ENCODE assay signal across 13 cellular contexts in the genomic region with DNA sequence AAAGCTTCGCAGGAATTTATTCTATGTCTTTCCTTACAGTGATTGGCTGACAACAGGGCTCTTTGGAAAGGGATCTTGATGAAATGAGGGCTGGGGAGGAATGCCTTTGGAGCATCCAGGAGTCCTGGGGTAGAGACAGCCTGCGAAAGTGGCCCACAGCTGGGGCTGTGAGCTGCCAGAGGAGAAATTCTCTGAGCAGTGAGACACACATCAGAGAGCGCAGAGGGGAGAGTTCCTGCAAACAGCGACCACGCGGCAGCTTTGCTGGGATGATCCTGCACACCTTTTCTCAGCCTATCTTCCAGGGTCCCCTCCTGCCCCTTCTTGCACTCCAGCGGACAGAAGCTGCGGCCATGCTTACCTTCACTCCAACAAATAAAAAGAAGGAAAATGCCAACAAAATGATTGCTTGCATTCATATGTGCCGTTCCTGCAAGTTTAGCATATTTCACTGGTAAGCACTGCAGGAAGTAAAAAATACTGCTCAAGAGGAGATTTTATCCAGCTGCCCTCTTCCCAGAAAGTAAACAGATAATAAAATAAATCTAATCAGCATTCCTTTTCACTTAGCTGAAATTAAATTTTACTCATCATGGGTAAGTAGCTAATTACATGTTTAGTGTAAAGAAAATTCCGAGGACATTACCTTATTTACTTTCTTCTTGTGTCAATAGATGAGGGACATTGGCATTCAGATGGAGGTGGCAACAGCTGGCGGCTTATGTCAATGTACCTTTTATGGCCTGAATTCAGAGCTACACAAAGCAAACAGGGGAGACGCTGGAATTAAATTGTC.
A peak's percentile ranks its signal among the peaks of the same experiment; 100 is the strongest.
DNase-seq lines count a peak whose midpoint lies in the region; ATAC-seq and TF ChIP-seq lines count a peak whose summit lies in the region.
"Had no signal": no experiment of that assay in that cellular context is flagged by ENCODE, and none has a peak within 500 bp of the region (broad histone marks: within the 10 kb centered on the region; RNA-seq: fewer than 3 reads in every experiment).

No MANE protein-coding gene starts in this region.

- peak; percentile 90 for DNase-seq in DMS153 (lab: John Stamatoyannopoulos, UW)
- DNase-seq in NCI-H1092 (lab: John Stamatoyannopoulos, UW), result peak; percentile 66
- peak; percentile 98 for DNase-seq in NCI-H69 (lab: John Stamatoyannopoulos, UW)
- DNase-seq in left kidney (ENCODE audit: low read depth, low spot score), result peak; percentile 29
- DNase-seq in suprapubic skin (ENCODE audit: low spot score in 2 of 2), result no peak
- no peak for DNase-seq in activated naive CD4-positive, alpha-beta T cell treated with anti-CD3 and anti-CD28 coated beads, Interleukin-2, amount 50 U/mL, for 16 hours
- no peak for DNase-seq in stimulated activated naive CD8-positive, alpha-beta T cell treated with anti-CD3 and anti-CD28 coated beads, Interleukin-15, Interleukin-2, amounts not matched to agents 100 U/mL and 50 U/mL, for 24 hours
- no peak for DNase-seq in sigmoid colon
- DNase-seq: NCI-H2171, spleen, uterus had no signal

- no peaks in the 10 kb centered on the region for H3K4me1 ChIP-seq in suprapubic skin
- H3K4me1 ChIP-seq in sigmoid colon, result peaks cover 0 to 11% (median 8%) of the 10 kb centered on the region in 4 donors
- H3K4me1 ChIP-seq: parathyroid adenoma, spleen, uterus had no signal

- 66% methylated on average over 12 of the region's 12 CpGs for WGBS in suprapubic skin
- WGBS in sigmoid colon, 2 donors, result 28 to 61% methylated on average over 12 of the region's 12 CpGs

- no peak for TF ChIP-seq CTCF in suprapubic skin (IDR thresholded peaks at IDR 0.05)
- TF ChIP-seq CTCF in sigmoid colon (IDR thresholded peaks at IDR 0.05), result no peak

- no peak overlapping the region for H3K27ac ChIP-seq in suprapubic skin
- H3K27ac ChIP-seq in sigmoid colon, result no peak overlapping the region
- H3K27ac ChIP-seq: KMS-11, parathyroid adenoma, spleen, uterus had no signal

- no peak overlapping the region for H3K4me3 ChIP-seq in suprapubic skin
- no peak overlapping the region for H3K4me3 ChIP-seq in sigmoid colon
- H3K4me3 ChIP-seq: spleen, uterus had no signal

- TF ChIP-seq POLR2A in suprapubic skin (IDR thresholded peaks at IDR 0.05), result no peak
- TF ChIP-seq POLR2A in sigmoid colon (IDR thresholded peaks at IDR 0.05), result no peak

- H3K27me3 ChIP-seq in suprapubic skin, result no peaks in the 10 kb centered on the region
- no peaks in the 10 kb centered on the region for H3K27me3 ChIP-seq in sigmoid colon
- H3K27me3 ChIP-seq: spleen, uterus had no signal

- H3K36me3 ChIP-seq in suprapubic skin, result no peaks in the 10 kb centered on the region
- H3K36me3 ChIP-seq in sigmoid colon, result no peaks in the 10 kb centered on the region
- H3K36me3 ChIP-seq: spleen, uterus had no signal

- no peaks in the 10 kb centered on the region for H3K9me3 ChIP-seq in suprapubic skin
- H3K9me3 ChIP-seq in sigmoid colon, result no peaks in the 10 kb centered on the region
- H3K9me3 ChIP-seq: uterus had no signal

- TF ChIP-seq EP300 in suprapubic skin (IDR thresholded peaks at IDR 0.05), result no peak
- TF ChIP-seq EP300 in sigmoid colon (IDR thresholded peaks at IDR 0.05), result no peak

- no peak for ATAC-seq in stimulated activated naive CD8-positive, alpha-beta T cell treated with anti-CD3 and anti-CD28 coated beads, Interleukin-15, Interleukin-2, amounts not matched to agents 100 U/mL and 50 U/mL, for 24 hours

- intact Hi-C loops in sigmoid colon (cut with DNase I), result no loop called here

Comparison
In these comparisons a context has a peak if more than half of its experiments do, and no peak if none do; other contexts are left out.
1. DNase-seq: peak in DMS153 (single experiment), NCI-H1092 (single experiment), NCI-H69 (single experiment) and left kidney (single experiment); none in suprapubic skin (0 of 2), activated naive CD4-positive, alpha-beta T cell treated with anti-CD3 and anti-CD28 coated beads, Interleukin-2, amount 50 U/mL, for 16 hours (single experiment), stimulated activated naive CD8-positive, alpha-beta T cell treated with anti-CD3 and anti-CD28 coated beads, Interleukin-15, Interleukin-2, amounts not matched to agents 100 U/mL and 50 U/mL, for 24 hours (single experiment) and sigmoid colon (single experiment).